In the genomic region with DNA sequence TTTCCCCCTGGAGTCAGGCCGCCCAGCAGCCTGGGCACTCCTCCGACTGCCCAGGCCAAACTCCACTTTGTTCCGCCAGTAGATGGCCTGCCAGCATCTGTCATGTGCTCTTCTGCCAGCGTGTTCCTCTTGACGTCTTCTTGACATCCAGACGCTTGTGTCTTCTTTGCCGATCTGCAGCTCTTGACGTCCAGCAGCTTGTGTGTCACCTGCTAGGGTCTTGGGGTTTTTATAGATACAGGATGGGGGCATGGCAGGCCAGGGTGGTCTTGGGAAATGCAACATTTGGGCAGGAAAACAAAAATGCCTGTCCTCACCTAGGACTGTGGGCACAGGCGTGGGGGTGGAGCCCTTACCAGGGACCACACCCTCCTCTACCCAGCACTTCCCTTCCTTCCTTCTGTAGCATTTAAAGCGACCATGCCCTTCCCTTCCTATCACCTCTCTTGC, we compare ENCODE assay signal across 10 cellular contexts.
DNase-seq lines count a peak whose midpoint lies in the region; ATAC-seq and TF ChIP-seq lines count a peak whose summit lies in the region.
"Had no signal": no experiment of that assay in that cellular context is flagged by ENCODE, and none has a peak within 500 bp of the region (broad histone marks: within the 10 kb centered on the region; RNA-seq: fewer than 3 reads in every experiment).

No MANE protein-coding gene starts in this region.

- H3K4me2 ChIP-seq in DOHH2 (ENCODE audit: low read length) = no peak overlapping the region
- H3K4me2 ChIP-seq: hepatocyte had no signal

- POLR2A ChIA-PET in activated CD8-positive, alpha-beta T cell treated with anti-CD3 and anti-CD28 coated beads, Interleukin-2, amount 10 ng/mL, durations not matched to agents 7 days and 5 days (lab: Charles Lee) = interaction anchor here (0.6 kb wide), 1 partner anchor 113 kb away, joined by 3 read pairs; no protein-coding TSS in a partner anchor

- H3K9me3 Mint-ChIP-seq in natural killer cell = no peaks in the 10 kb centered on the region
- H3K9me3 Mint-ChIP-seq in activated naive CD8-positive, alpha-beta T cell treated with anti-CD3 and anti-CD28 coated beads for 36 hours = no peaks in the 10 kb centered on the region
- H3K9me3 Mint-ChIP-seq in activated CD8-positive, alpha-beta T cell treated with anti-CD3 and anti-CD28 coated beads, Interleukin-2, amount 10 ng/mL, durations not matched to agents 7 days and 5 days (ENCODE audit: insufficient read depth) = no peaks in the 10 kb centered on the region

- H4K20me1 ChIP-seq in DOHH2 (ENCODE audit: control insufficient read depth, insufficient read depth, low read depth, low read length) = no peaks in the 10 kb centered on the region

- peaks cover 34 to 36% of the 10 kb centered on the region in 2 donors for H3K4me1 Mint-ChIP-seq in natural killer cell
- H3K4me1 Mint-ChIP-seq in activated naive CD8-positive, alpha-beta T cell treated with anti-CD3 and anti-CD28 coated beads for 36 hours = peaks cover 11% of the 10 kb centered on the region
- peaks cover 19% of the 10 kb centered on the region for H3K4me1 Mint-ChIP-seq in activated CD8-positive, alpha-beta T cell treated with anti-CD3 and anti-CD28 coated beads, Interleukin-2, amount 10 ng/mL, durations not matched to agents 7 days and 5 days (ENCODE audit: low read depth)

- ATAC-seq in natural killer cell = peak in 1 of 3 donors; percentile 50
- no peak for ATAC-seq in activated CD8-positive, alpha-beta T cell treated with anti-CD3 and anti-CD28 coated beads, Interleukin-2, amount 10 ng/mL, durations not matched to agents 7 days and 5 days

- no peaks in the 10 kb centered on the region for H3F3A ChIP-seq in DOHH2 (ENCODE audit: control insufficient read depth, insufficient read depth)

- no peaks in the 10 kb centered on the region for H3K36me3 ChIP-seq in DOHH2 (ENCODE audit: control insufficient read depth, low read length)

- no peaks in the 10 kb centered on the region for H3K36me3 Mint-ChIP-seq in natural killer cell
- no peaks in the 10 kb centered on the region for H3K36me3 Mint-ChIP-seq in activated naive CD8-positive, alpha-beta T cell treated with anti-CD3 and anti-CD28 coated beads for 36 hours
- H3K36me3 Mint-ChIP-seq in activated CD8-positive, alpha-beta T cell treated with anti-CD3 and anti-CD28 coated beads, Interleukin-2, amount 10 ng/mL, durations not matched to agents 7 days and 5 days (ENCODE audit: low read depth) = no peaks in the 10 kb centered on the region

- peak overlapping the region; percentile 45 for H3K4me3 Mint-ChIP-seq in natural killer cell
- H3K4me3 Mint-ChIP-seq in activated naive CD8-positive, alpha-beta T cell treated with anti-CD3 and anti-CD28 coated beads for 36 hours = no peak overlapping the region
- no peak overlapping the region for H3K4me3 Mint-ChIP-seq in activated CD8-positive, alpha-beta T cell treated with anti-CD3 and anti-CD28 coated beads, Interleukin-2, amount 10 ng/mL, durations not matched to agents 7 days and 5 days

- no peak overlapping the region for H3K27ac ChIP-seq in DOHH2 (ENCODE audit: low read depth, low read length)
- H3K27ac ChIP-seq: hepatocyte had no signal

- TF ChIP-seq CTCF in DOHH2 (IDR thresholded peaks at IDR 0.05; ENCODE audit: low read depth, low read length, poor library complexity, severe bottlenecking) (peak; percentile 19), natural killer cell (IDR thresholded peaks at IDR 0.05) (no peak)

- H3K27me3 Mint-ChIP-seq in natural killer cell (ENCODE audit: low read depth in 2 of 2) = no peaks in the 10 kb centered on the region
- H3K27me3 Mint-ChIP-seq in activated naive CD8-positive, alpha-beta T cell treated with anti-CD3 and anti-CD28 coated beads for 36 hours = no peaks in the 10 kb centered on the region
- H3K27me3 Mint-ChIP-seq in activated CD8-positive, alpha-beta T cell treated with anti-CD3 and anti-CD28 coated beads, Interleukin-2, amount 10 ng/mL, durations not matched to agents 7 days and 5 days (ENCODE audit: low read depth) = no peaks in the 10 kb centered on the region

- no peaks in the 10 kb centered on the region for H3K9me3 ChIP-seq in DOHH2 (ENCODE audit: control insufficient read depth, insufficient read depth, low read length)

- no peaks in the 10 kb centered on the region for H3K9me2 ChIP-seq in DOHH2 (replicated peaks; ENCODE audit: control insufficient read depth, low read length)

- DNase-seq in NCI-H524 treated with DMSO at 0.1 percent for 48 hours (lab: John Stamatoyannopoulos, UW) = peak; percentile 51
- peak; percentile 19 for DNase-seq in cerebellar cortex (ENCODE audit: low spot score)
- DNase-seq in natural killer cell = no peak
- DNase-seq in NCI-H226 = no peak
- no peak for DNase-seq in activated naive CD8-positive, alpha-beta T cell treated with anti-CD3 and anti-CD28 coated beads for 36 hours
- DNase-seq in DMS 273 (lab: John Stamatoyannopoulos, UW; ENCODE audit: unreplicated experiment) = no peak
- no peak for DNase-seq in activated CD8-positive, alpha-beta T cell treated with anti-CD3 and anti-CD28 coated beads, Interleukin-2, amount 10 ng/mL, durations not matched to agents 7 days and 5 days
- DNase-seq: DND-41 had no signal

- no peak overlapping the region for H3K4me3 ChIP-seq in DOHH2 (ENCODE audit: low read length)
- H3K4me3 ChIP-seq: hepatocyte had no signal

- no peaks in the 10 kb centered on the region for H3K4me1 ChIP-seq in DOHH2 (ENCODE audit: control insufficient read depth, low read length)

- H3K27me3 ChIP-seq in DOHH2 (ENCODE audit: control insufficient read depth, low read length) = peaks cover 3% of the 10 kb centered on the region
- H3K27me3 ChIP-seq: hepatocyte had no signal

- peak overlapping the region; percentile 87 to 90 for H3K27ac Mint-ChIP-seq in natural killer cell
- H3K27ac Mint-ChIP-seq in activated naive CD8-positive, alpha-beta T cell treated with anti-CD3 and anti-CD28 coated beads for 36 hours = no peak overlapping the region
- H3K27ac Mint-ChIP-seq in activated CD8-positive, alpha-beta T cell treated with anti-CD3 and anti-CD28 coated beads, Interleukin-2, amount 10 ng/mL, durations not matched to agents 7 days and 5 days = no peak overlapping the region

- no peaks in the 10 kb centered on the region for H3K79me2 ChIP-seq in DOHH2 (ENCODE audit: control insufficient read depth, low read length)
- H3K79me2 ChIP-seq: hepatocyte had no signal

- CTCF ChIA-PET in activated CD8-positive, alpha-beta T cell treated with anti-CD3 and anti-CD28 coated beads, Interleukin-2, amount 10 ng/mL, durations not matched to agents 7 days and 5 days (lab: Charles Lee) = no interaction called here

- intact Hi-C loops in natural killer cell (cut with micrococcal nuclease) = no loop called here

Comparison
In these comparisons a context has a peak if more than half of its experiments do, and no peak if none do; other contexts are left out.
1. DNase-seq: peak in NCI-H524 treated with DMSO at 0.1 percent for 48 hours (single experiment) and cerebellar cortex (single experiment); none in natural killer cell (single experiment), NCI-H226 (single experiment), activated naive CD8-positive, alpha-beta T cell treated with anti-CD3 and anti-CD28 coated beads for 36 hours (single experiment), DMS 273 (single experiment) and activated CD8-positive, alpha-beta T cell treated with anti-CD3 and anti-CD28 coated beads, Interleukin-2, amount 10 ng/mL, durations not matched to agents 7 days and 5 days (single experiment).
2. H3K27ac Mint-ChIP-seq: peak in natural killer cell (2 of 2); none in activated naive CD8-positive, alpha-beta T cell treated with anti-CD3 and anti-CD28 coated beads for 36 hours (single experiment) and activated CD8-positive, alpha-beta T cell treated with anti-CD3 and anti-CD28 coated beads, Interleukin-2, amount 10 ng/mL, durations not matched to agents 7 days and 5 days (single experiment).